In genomic region chr11:71221201-71221600, GRCh38 we compare ENCODE assay signal across 1 cellular context.
TF ChIP-seq lines count a peak whose summit lies in the region.

No MANE protein-coding gene starts in this region.

TF ChIP-seq in H1, 55 proteins besides CTCF, POLR2A, EP300 and RAD21 (continued from another document):
- TF ChIP-seq, protein P1, sequence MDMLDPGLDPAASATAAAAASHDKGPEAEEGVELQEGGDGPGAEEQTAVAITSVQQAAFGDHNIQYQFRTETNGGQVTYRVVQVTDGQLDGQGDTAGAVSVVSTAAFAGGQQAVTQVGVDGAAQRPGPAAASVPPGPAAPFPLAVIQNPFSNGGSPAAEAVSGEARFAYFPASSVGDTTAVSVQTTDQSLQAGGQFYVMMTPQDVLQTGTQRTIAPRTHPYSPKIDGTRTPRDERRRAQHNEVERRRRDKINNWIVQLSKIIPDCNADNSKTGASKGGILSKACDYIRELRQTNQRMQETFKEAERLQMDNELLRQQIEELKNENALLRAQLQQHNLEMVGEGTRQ (IDR thresholded peaks at IDR 0.05; ENCODE audit: low read length), result no peak
- TF ChIP-seq RNF2 (IDR thresholded peaks at IDR 0.05; ENCODE audit: borderline replicate concordance, low read depth, low read length, missing control alignments, poor library complexity, severe bottlenecking) (no peak), PHF8 (conservative IDR thresholded peaks at IDR 0.05; ENCODE audit: low read depth, low read length) (no peak)
